ENCODE assay signal across 9 cellular contexts in the genomic region with DNA sequence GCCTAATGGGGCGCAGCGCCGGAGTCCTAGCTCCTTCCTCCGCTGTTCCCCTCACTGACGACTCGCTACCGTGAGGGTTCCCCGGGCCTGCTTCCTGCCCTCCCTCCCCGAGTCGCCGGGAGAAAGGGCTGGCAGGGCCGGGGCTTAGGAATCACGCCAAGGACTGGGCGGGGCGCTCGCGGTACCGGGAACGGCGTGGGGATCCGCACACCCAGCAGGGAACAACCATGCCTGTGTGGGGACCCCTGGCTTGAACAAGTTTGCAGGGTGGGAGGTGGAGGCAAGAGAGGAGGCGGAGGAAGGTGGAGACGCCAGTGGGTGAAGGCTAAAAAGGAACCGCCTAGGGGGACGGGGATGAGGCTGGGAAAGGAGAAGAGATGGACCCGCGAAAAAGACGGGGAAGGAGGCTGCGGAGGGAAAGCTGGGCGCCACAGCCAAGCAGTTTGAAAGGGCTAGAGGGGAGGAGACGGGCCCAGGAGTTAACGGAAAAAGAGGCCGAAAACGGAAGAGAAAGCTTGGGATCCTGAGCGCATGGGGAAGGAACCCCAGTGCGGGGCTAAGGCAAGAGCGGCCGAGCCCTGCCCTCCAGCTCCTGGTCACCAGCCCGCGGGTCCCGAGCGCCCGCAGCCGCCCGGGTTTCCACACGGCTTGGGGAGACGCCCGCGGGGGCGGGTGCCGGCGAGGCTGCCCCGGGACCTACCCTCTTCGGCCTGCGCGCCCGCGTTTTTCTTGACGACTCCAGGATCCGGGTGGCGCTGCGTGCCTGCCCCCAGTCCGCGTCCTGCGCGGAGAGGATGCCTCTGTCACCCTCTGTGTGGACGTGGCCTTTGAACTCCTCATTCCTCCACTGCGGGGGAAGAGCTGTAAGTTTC. TPM values are rescaled to one million over a fixed set of nuclear protein-coding genes. Genes with fewer than 3 reads are reported as not detected.
A peak's percentile ranks its signal among the peaks of the same experiment; 100 is the strongest.
DNase-seq lines count a peak whose midpoint lies in the region; ATAC-seq and TF ChIP-seq lines count a peak whose summit lies in the region.
"Had no signal": no experiment of that assay in that cellular context is flagged by ENCODE, and none has a peak within 500 bp of the region (broad histone marks: within the 10 kb centered on the region; RNA-seq: fewer than 3 reads in every experiment).

No MANE protein-coding gene starts in this region.

- peak; percentile 18 for DNase-seq in SW480 (ENCODE audit: low spot score)
- DNase-seq in Right ventricle myocardium inferior (ENCODE audit: missing footprints), result no peak
- DNase-seq in osteocyte (ENCODE audit: extremely low spot score, unreplicated experiment), result peak; percentile 90
- DNase-seq in SW 1271 (lab: John Stamatoyannopoulos, UW), result no peak
- DNase-seq in CD14-positive monocyte (ENCODE audit: low spot score), result no peak
- no peak for DNase-seq in NCI-H2107 (lab: John Stamatoyannopoulos, UW)
- no peak for DNase-seq in effector CD4-positive, alpha-beta T cell

- peak overlapping the region; percentile 48; the same call in 1 of the 2 replicates for H3K4me3 ChIP-seq in BLaER1

- intact Hi-C loops in Right ventricle myocardium inferior (cut with DNase I), result loop anchor here (5.0 to 10.0 kb wide), 2 partner anchors 192 to 1149 kb away; no protein-coding TSS in a partner anchor
- intact Hi-C loops in CD14-positive monocyte (cut with micrococcal nuclease), result no loop called here

- H3K27me3 Mint-ChIP-seq in osteocyte (ENCODE audit: unreplicated experiment), result no peaks in the 10 kb centered on the region
- H3K27me3 Mint-ChIP-seq in CD14-positive monocyte (ENCODE audit: low read depth in 3 of 3), result peaks cover 52 to 66% (median 63%) of the 10 kb centered on the region in 3 donors

- H3K27me3 ChIP-seq in BLaER1, result peaks cover 72% of the 10 kb centered on the region

- H3K4me3 Mint-ChIP-seq in osteocyte (ENCODE audit: unreplicated experiment) (peak overlapping the region; percentile 97), CD14-positive monocyte (peak overlapping the region in 1 of 2 donors; percentile 81)

- peaks cover 17% of the 10 kb centered on the region for H4K20me1 ChIP-seq in BLaER1

- H3K36me3 ChIP-seq in BLaER1, result no peaks in the 10 kb centered on the region

- H3K4me2 ChIP-seq in BLaER1, result no peak overlapping the region

- no peak overlapping the region for H3K9ac ChIP-seq in BLaER1

- H3K27ac ChIP-seq in BLaER1, result no peak overlapping the region

- peaks cover 38% of the 10 kb centered on the region for H3K9me3 ChIP-seq in BLaER1

- peak; percentile 61 for ATAC-seq in Right ventricle myocardium inferior

- no peak for TF ChIP-seq CTCF in osteocyte (IDR thresholded peaks at IDR 0.05)
- no peak for TF ChIP-seq CTCF in CD14-positive monocyte (IDR thresholded peaks at IDR 0.05)

- H3K4me1 Mint-ChIP-seq in osteocyte (ENCODE audit: unreplicated experiment) (peaks cover 34% of the 10 kb centered on the region), CD14-positive monocyte (no peaks in the 10 kb centered on the region)

- H3K36me3 Mint-ChIP-seq in osteocyte (ENCODE audit: unreplicated experiment) (peaks cover 2% of the 10 kb centered on the region), CD14-positive monocyte (no peaks in the 10 kb centered on the region)

- H3K4me1 ChIP-seq in BLaER1, result peaks cover 10% of the 10 kb centered on the region

- H3K27ac Mint-ChIP-seq in osteocyte (ENCODE audit: unreplicated experiment) (peak overlapping the region; percentile 98), CD14-positive monocyte (no peak overlapping the region)

- H3K9me3 Mint-ChIP-seq in osteocyte (ENCODE audit: unreplicated experiment) (no peaks in the 10 kb centered on the region), CD14-positive monocyte (peaks cover 0 to 15% (median 2%) of the 10 kb centered on the region in 7 donors)

RNA-seq across cellular contexts. Expression of a gene that starts 1.3 kb away (rescaled TPM):
- total RNA-seq in Right ventricle myocardium inferior, result 8.8 TPM
- 560 and 587 TPM in 2 replicates for total RNA-seq in osteocyte
- polyA plus RNA-seq in CD14-positive monocyte, result not detected
- total RNA-seq: SK-MEL-5 had no signal

Comparison
In these comparisons a context has a peak if more than half of its experiments do, and no peak if none do; other contexts are left out.
1. DNase-seq: peak in SW480 (single experiment) and osteocyte (single experiment); none in Right ventricle myocardium inferior (single experiment), SW 1271 (0 of 2), CD14-positive monocyte (single experiment), NCI-H2107 (single experiment) and effector CD4-positive, alpha-beta T cell (single experiment).
2. RNA of a gene that starts 1.3 kb away (total RNA-seq): 560 to 587 TPM in osteocyte; 8.8 TPM in Right ventricle myocardium inferior (single experiment); every median in the first group is over 10 times any median in the second.